ENCODE assay signal across 8 cellular contexts in the genomic region with DNA sequence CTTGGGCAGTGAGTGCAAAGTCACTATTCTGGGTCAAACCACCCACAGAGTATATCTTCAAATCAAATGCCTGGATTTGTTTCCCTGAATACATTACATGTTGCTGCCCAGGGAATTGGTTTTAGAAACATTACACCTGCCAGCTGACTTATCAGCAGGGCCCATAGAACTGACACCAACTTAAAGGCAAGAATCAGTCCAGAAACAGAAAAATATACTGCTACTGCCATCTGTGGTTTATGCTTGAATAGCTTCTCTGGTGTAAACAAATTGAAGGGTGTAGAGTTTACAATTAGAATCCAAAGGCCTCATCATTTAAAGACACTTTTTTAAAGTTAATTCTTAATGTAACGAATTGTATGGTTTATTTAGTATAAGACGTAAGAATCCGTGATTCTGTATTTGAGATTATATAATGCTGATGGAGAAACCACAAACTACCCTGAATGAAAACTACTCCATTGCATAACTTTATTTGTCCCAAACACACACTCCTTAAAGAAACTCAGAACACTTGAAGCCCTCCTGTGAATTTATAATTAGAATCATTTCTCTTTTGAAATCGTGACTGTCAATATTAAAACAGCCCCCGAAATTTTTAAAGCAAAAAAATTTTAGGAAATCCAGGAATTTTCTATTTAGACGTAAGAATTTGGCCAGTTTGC. TPM values are rescaled to one million over a fixed set of nuclear protein-coding genes. Genes with fewer than 3 reads are reported as not detected.
A peak's percentile ranks its signal among the peaks of the same experiment; 100 is the strongest.
DNase-seq lines count a peak whose midpoint lies in the region; ATAC-seq and TF ChIP-seq lines count a peak whose summit lies in the region.

No MANE protein-coding gene starts in this region.

- H3K9me3 Mint-ChIP-seq in nephron progenitor cell (peaks cover 9% of the 10 kb centered on the region), immature natural killer cell (no peaks in the 10 kb centered on the region)
- no peaks in the 10 kb centered on the region for H3K9me3 Mint-ChIP-seq in CD4-positive, alpha-beta T cell

- H3K36me3 ChIP-seq in HUES64 (ENCODE audit: insufficient read depth, low read length): no peaks in the 10 kb centered on the region
- no peaks in the 10 kb centered on the region for H3K36me3 ChIP-seq in adipocyte (ENCODE audit: control insufficient read depth, insufficient read depth, low read length, severe bottlenecking)

- intact Hi-C loops in CD4-positive, alpha-beta T cell (cut with DNase I, micrococcal nuclease): no loop called here

- H3K4me3 Mint-ChIP-seq in nephron progenitor cell (peak overlapping the region; percentile 91), immature natural killer cell (no peak overlapping the region)
- no peak overlapping the region for H3K4me3 Mint-ChIP-seq in CD4-positive, alpha-beta T cell

- H3K9ac ChIP-seq in HUES64 (ENCODE audit: low read depth, low read length) (no peak overlapping the region), adipocyte (ENCODE audit: low read length) (no peak overlapping the region)

- no peak for ATAC-seq in CD4-positive, alpha-beta T cell (ENCODE audit: poor library complexity)
- no peak for ATAC-seq in HG03342 (IDR thresholded peaks at IDR 0.05; ENCODE audit: unreplicated experiment)

- H3K27me3 ChIP-seq in HUES64 (ENCODE audit: insufficient read depth, low read length): peaks cover 28% of the 10 kb centered on the region
- peaks cover 57% of the 10 kb centered on the region for H3K27me3 ChIP-seq in adipocyte (replicated peaks; ENCODE audit: control insufficient read depth, insufficient read depth, low read length)
- peaks cover 71% of the 10 kb centered on the region for H3K27me3 ChIP-seq in CD4-positive, alpha-beta T cell (ENCODE audit: control insufficient read depth, insufficient read depth, low read length)

- H3K27me3 Mint-ChIP-seq in nephron progenitor cell (ENCODE audit: low read depth, poor library complexity) (no peaks in the 10 kb centered on the region), immature natural killer cell (ENCODE audit: low read depth in 3 of 3) (peaks cover 6 to 70% (median 21%) of the 10 kb centered on the region in 3 donors)
- H3K27me3 Mint-ChIP-seq in CD4-positive, alpha-beta T cell: peaks cover 93% of the 10 kb centered on the region

- no peaks in the 10 kb centered on the region for H3K9me3 ChIP-seq in HUES64 (ENCODE audit: insufficient read depth, low read depth, low read length)
- no peaks in the 10 kb centered on the region for H3K9me3 ChIP-seq in adipocyte (ENCODE audit: control insufficient read depth, low read length)
- H3K9me3 ChIP-seq in CD4-positive, alpha-beta T cell (ENCODE audit: control insufficient read depth, low read length): no peaks in the 10 kb centered on the region

- POLR2A ChIA-PET in CD4-positive, alpha-beta T cell (lab: Charles Lee): no interaction called here

- no peak overlapping the region; the same call in 1 of the 2 replicates for H3K27ac ChIP-seq in HUES64 (ENCODE audit: low read depth, low read length)
- no peak overlapping the region for H3K27ac ChIP-seq in CD4-positive, alpha-beta T cell (ENCODE audit: low read depth, low read length)

- H3K4me1 ChIP-seq in HUES64 (ENCODE audit: insufficient read depth, low read length): peaks cover 82% of the 10 kb centered on the region
- H3K4me1 ChIP-seq in adipocyte (ENCODE audit: control insufficient read depth, insufficient read depth, low read length): peaks cover 5% of the 10 kb centered on the region

- CTCF ChIA-PET in CD4-positive, alpha-beta T cell (lab: Charles Lee): interaction anchor here (1.9 kb wide), 1 partner anchor 7 kb away, joined by 6 read pairs; no protein-coding TSS in a partner anchor

- TF ChIP-seq CTCF in GM12864 (IDR thresholded peaks at IDR 0.05; ENCODE audit: low read depth, low read length, missing control alignments) (peak; percentile 29), nephron progenitor cell (IDR thresholded peaks at IDR 0.05) (peak; percentile 18)
- no peak for TF ChIP-seq CTCF in CD4-positive, alpha-beta T cell (IDR thresholded peaks at IDR 0.05)

- H3K27ac Mint-ChIP-seq in nephron progenitor cell (no peak overlapping the region), immature natural killer cell (no peak overlapping the region)
- no peak overlapping the region for H3K27ac Mint-ChIP-seq in CD4-positive, alpha-beta T cell

- H3K4me1 Mint-ChIP-seq in nephron progenitor cell (peaks cover 88% of the 10 kb centered on the region), immature natural killer cell (peaks cover 7 to 8% of the 10 kb centered on the region in 2 donors)
- peaks cover 12% of the 10 kb centered on the region for H3K4me1 Mint-ChIP-seq in CD4-positive, alpha-beta T cell (ENCODE audit: low read depth)

- H3K36me3 Mint-ChIP-seq in nephron progenitor cell (ENCODE audit: low read depth) (peaks cover 12% of the 10 kb centered on the region), immature natural killer cell (no peaks in the 10 kb centered on the region)
- no peaks in the 10 kb centered on the region for H3K36me3 Mint-ChIP-seq in CD4-positive, alpha-beta T cell (ENCODE audit: low read depth)

- DNase-seq in GM12864 (ENCODE audit: low read depth) (no peak), adipocyte (ENCODE audit: low read depth) (peak; percentile 34), nephron progenitor cell (no peak), immature natural killer cell (no peak)
- DNase-seq in CD4-positive, alpha-beta T cell: no peak
- no peak for DNase-seq in central memory CD4-positive, alpha-beta T cell

- 42% methylated on average over 3 of the region's 6 CpGs for WGBS in HUES64

- H3K4me3 ChIP-seq in GM12864 (ENCODE audit: low read depth, low read length) (no peak overlapping the region), HUES64 (ENCODE audit: low read length) (peak overlapping the region; percentile 85; the same call in 1 of the 2 replicates), adipocyte (ENCODE audit: low read length) (no peak overlapping the region)

RNA-seq across cellular contexts. Expression of gene NR6A1, which starts 6.2 kb away (rescaled TPM):
- 126 TPM for polyA plus RNA-seq in HUES64 (2013, experiment 1 of 2)
- polyA plus RNA-seq in HUES64 (2013, experiment 2 of 2): 126 TPM
- total RNA-seq in CD4-positive, alpha-beta T cell: not detected
- not detected for polyA plus RNA-seq in immature natural killer cell

RNA-seq across cellular contexts. Expression of gene OLFML2A, which starts 12.0 kb away (rescaled TPM):
- 4.2 TPM for polyA plus RNA-seq in HUES64 (2013, experiment 1 of 2)
- 5.8 TPM for polyA plus RNA-seq in HUES64 (2013, experiment 2 of 2)
- total RNA-seq in CD4-positive, alpha-beta T cell: not detected
- not detected for polyA plus RNA-seq in immature natural killer cell
